Comparison of ENCODE assay signal across 8 cellular contexts in the genomic region with DNA sequence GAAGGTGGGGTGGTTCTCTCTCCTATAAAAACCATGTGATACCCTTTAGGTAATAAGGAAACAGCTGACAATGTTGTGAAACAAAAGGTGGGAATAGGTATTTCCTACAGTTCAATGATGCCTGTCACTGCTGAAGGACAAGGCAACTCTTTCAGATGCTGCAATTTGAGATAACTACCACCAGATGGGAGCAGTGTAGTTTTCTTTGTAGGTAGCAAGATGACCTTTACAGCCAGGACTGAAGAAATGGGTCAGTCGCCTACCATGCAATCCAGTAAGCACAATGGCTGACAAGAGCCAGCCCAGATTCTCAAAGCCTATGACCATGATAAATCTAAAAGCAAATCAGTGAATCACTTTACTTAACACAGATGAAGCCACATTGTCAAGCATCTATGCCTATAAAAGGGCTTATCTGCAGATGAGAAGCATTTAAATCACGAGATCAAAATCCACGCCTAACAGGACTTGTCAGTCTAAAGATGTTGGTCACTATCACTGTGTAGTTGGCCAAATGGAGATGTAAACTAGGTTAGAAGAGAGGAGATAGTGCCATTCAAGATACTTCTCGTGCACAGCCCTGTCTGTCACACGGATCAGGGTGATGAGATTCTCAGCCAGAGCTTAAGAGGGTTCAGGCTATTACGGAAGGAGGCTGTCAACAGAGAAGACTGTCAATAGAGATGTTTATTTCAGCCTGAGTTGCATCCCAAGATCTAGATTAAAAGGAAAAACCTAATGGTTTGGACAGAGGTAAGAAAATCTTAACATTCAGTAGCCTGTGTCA.
A peak's percentile ranks its signal among the peaks of the same experiment; 100 is the strongest.
DNase-seq lines count a peak whose midpoint lies in the region; ATAC-seq and TF ChIP-seq lines count a peak whose summit lies in the region.

No MANE protein-coding gene starts in this region.

- TF ChIP-seq CTCF in MCF 10A (IDR thresholded peaks at IDR 0.05; ENCODE audit: unreplicated experiment) (peak; percentile 64), upper lobe of left lung (IDR thresholded peaks at IDR 0.05) (peak; percentile 55 to 88 (median 74))

- peaks cover 84% of the 10 kb centered on the region for H3K4me1 Mint-ChIP-seq in activated T-cell treated with anti-CD3 and anti-CD28 coated beads, Interleukin-2, amount 50 U/mL, for 24 hours (ENCODE audit: low read depth)
- H3K4me1 Mint-ChIP-seq in MCF 10A (ENCODE audit: insufficient read depth, unreplicated experiment) = peaks cover 6% of the 10 kb centered on the region

- BruUV-seq in MCF 10A (replicated peaks; lab: Mats Ljungman, UMichigan) = no TSS peak

- peaks cover 0 to 3% (median 0%) of the 10 kb centered on the region in 4 donors for H3K36me3 ChIP-seq in upper lobe of left lung

- no peak overlapping the region for H3K4me3 Mint-ChIP-seq in activated T-cell treated with anti-CD3 and anti-CD28 coated beads, Interleukin-2, amount 50 U/mL, for 24 hours
- no peak overlapping the region for H3K4me3 Mint-ChIP-seq in MCF 10A (ENCODE audit: unreplicated experiment)

- intact Hi-C loops in MCF 10A (cut with micrococcal nuclease) = loop anchor here (1.0 to 2.0 kb wide), 3 partner anchors 83 to 257 kb away; a partner anchor contains a TSS

- POLR2A ChIA-PET in MCF 10A (lab: Yijun Ruan, JAX) = interaction anchor here (1.7 kb wide), 1 partner anchor 85 kb away, joined by 4 read pairs; no protein-coding TSS in a partner anchor

- no peaks in the 10 kb centered on the region for H3K27me3 Mint-ChIP-seq in activated T-cell treated with anti-CD3 and anti-CD28 coated beads, Interleukin-2, amount 50 U/mL, for 24 hours
- H3K27me3 Mint-ChIP-seq in MCF 10A (ENCODE audit: insufficient read depth, unreplicated experiment) = no peaks in the 10 kb centered on the region

- no peaks in the 10 kb centered on the region for H3K9me3 Mint-ChIP-seq in activated T-cell treated with anti-CD3 and anti-CD28 coated beads, Interleukin-2, amount 50 U/mL, for 24 hours
- H3K9me3 Mint-ChIP-seq in MCF 10A (ENCODE audit: unreplicated experiment) = no peaks in the 10 kb centered on the region

- TF ChIP-seq EP300 in upper lobe of left lung (IDR thresholded peaks at IDR 0.05) = no peak

- no peak overlapping the region for H3K4me3 ChIP-seq in upper lobe of left lung

- no peaks in the 10 kb centered on the region for H3K9me3 ChIP-seq in upper lobe of left lung

- no peak for DNase-seq in activated T-cell treated with anti-CD3 and anti-CD28 coated beads, Interleukin-2, amount 50 U/mL, for 24 hours
- no peak for DNase-seq in activated T-cell treated with anti-CD3 and anti-CD28 coated beads, Interleukin-2, amount 50 U/mL, for 48 hours
- peak; percentile 17 to 66 for DNase-seq in NOMO-1 (lab: John Stamatoyannopoulos, UW; ENCODE audit: unreplicated experiment in 2 of 2)
- peak; percentile 71 for DNase-seq in MCF 10A (ENCODE audit: unreplicated experiment)
- DNase-seq in kidney tubule cell (ENCODE audit: low spot score) = peak; percentile 83
- DNase-seq in upper lobe of left lung = peak in 1 of 2 donors; percentile 32
- no peak for DNase-seq in stimulated activated naive CD4-positive, alpha-beta T cell treated with Interleukin-2 at 50 U/mL for 16 hours (lab: John Stamatoyannopoulos, UW)

- CTCF ChIA-PET in MCF 10A (lab: Yijun Ruan, JAX) = interaction anchor here (0.6 to 5.1 kb wide), 10 partner anchors 8 to 165 kb away, joined by 3 to 83 read pairs (median 4); no protein-coding TSS in a partner anchor

- no peaks in the 10 kb centered on the region for H3K27me3 ChIP-seq in upper lobe of left lung

- 79 to 83% methylated on average over 6 of the region's 6 CpGs for WGBS in upper lobe of left lung, 2 donors

- H3K27ac Mint-ChIP-seq in activated T-cell treated with anti-CD3 and anti-CD28 coated beads, Interleukin-2, amount 50 U/mL, for 24 hours = peak overlapping the region; percentile 13
- H3K27ac Mint-ChIP-seq in MCF 10A (ENCODE audit: low read depth, unreplicated experiment) = no peak overlapping the region

- peak; percentile 77 for ATAC-seq in HG03064 (IDR thresholded peaks at IDR 0.05; ENCODE audit: low read depth, unreplicated experiment)
- peak; percentile 82 for ATAC-seq in upper lobe of left lung (ENCODE audit: low FRiP score in 2 of 2)

- peaks cover 11 to 21% (median 15%) of the 10 kb centered on the region in 4 donors for H3K4me1 ChIP-seq in upper lobe of left lung

- peaks cover 15% of the 10 kb centered on the region for H3K36me3 Mint-ChIP-seq in activated T-cell treated with anti-CD3 and anti-CD28 coated beads, Interleukin-2, amount 50 U/mL, for 24 hours (ENCODE audit: low read depth)
- H3K36me3 Mint-ChIP-seq in MCF 10A (ENCODE audit: insufficient read depth, unreplicated experiment) = peaks cover 4% of the 10 kb centered on the region

- no peak overlapping the region for H3K27ac ChIP-seq in upper lobe of left lung

- TF ChIP-seq POLR2A in upper lobe of left lung (IDR thresholded peaks at IDR 0.05) = no peak

Comparison
In these comparisons a context has a peak if more than half of its experiments do, and no peak if none do; other contexts are left out.
1. DNase-seq: peak in NOMO-1 (2 of 2), MCF 10A (single experiment) and kidney tubule cell (single experiment); none in activated T-cell treated with anti-CD3 and anti-CD28 coated beads, Interleukin-2, amount 50 U/mL, for 24 hours (single experiment), activated T-cell treated with anti-CD3 and anti-CD28 coated beads, Interleukin-2, amount 50 U/mL, for 48 hours (0 of 2) and stimulated activated naive CD4-positive, alpha-beta T cell treated with Interleukin-2 at 50 U/mL for 16 hours (single experiment).